Comparison of ENCODE assay signal across 9 cellular contexts in the genomic region with DNA sequence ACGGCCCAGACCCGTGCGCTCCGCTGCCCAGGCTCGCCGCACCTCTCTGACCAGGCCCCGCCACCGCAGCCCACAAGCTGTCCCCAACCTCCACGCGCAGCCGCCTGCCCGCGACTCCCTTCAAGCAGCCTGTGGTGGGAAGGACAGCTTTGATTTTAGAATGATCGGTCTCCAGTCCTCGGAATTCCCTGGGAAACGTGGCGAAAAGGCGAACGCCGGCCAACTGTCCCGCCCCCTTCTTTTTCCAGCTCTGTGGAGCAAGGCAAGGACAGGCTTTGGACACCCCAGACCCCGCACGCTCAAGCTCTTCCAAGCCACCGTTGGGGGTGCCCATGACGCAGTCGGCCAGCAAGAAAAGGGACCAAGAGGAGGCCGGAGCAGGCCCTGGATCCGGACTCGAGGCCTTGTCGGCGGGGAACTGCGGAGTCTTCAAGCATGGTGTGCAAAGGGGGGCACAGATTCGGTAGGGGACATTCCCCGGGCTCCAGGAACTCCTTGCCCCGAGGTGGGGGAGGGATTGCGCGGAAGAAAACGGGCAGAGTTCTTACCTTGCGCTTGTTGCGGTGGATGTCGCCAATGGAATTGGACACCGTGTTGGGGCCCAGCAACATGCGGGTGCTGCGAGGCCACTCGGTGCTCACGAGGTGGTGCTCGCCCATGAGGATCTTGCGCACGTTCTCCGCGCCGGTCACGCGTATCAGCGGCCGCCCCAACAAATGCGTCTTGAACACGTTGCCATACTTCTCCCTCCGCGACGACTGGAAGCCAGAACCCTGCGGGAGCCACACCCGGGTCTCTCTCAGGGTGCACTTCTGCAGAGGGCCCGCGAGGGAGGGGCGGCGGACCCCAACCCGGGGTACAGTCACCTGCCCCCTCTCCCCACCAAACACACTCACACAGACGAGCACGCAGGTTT. TPM values are rescaled to one million over a fixed set of nuclear protein-coding genes. Genes with fewer than 3 reads are reported as not detected.
DNase-seq lines count a peak whose midpoint lies in the region; ATAC-seq and TF ChIP-seq lines count a peak whose summit lies in the region.
"Had no signal": no experiment of that assay in that cellular context is flagged by ENCODE, and none has a peak within 500 bp of the region (broad histone marks: within the 10 kb centered on the region; RNA-seq: fewer than 3 reads in every experiment).

No MANE protein-coding gene starts in this region.

- TF ChIP-seq POLR2A in tibial nerve (IDR thresholded peaks at IDR 0.05): no peak

- H3K4me3 ChIP-seq in ectodermal cell (ENCODE audit: insufficient read depth, low read depth, low read length): peak overlapping the region; percentile 45
- peak overlapping the region; percentile 31 to 56 (median 39) for H3K4me3 ChIP-seq in tibial nerve

- peaks cover 47% of the 10 kb centered on the region for H3K27me3 Mint-ChIP-seq in activated CD8-positive, alpha-beta T cell treated with anti-CD3 and anti-CD28 coated beads, Interleukin-2, amount 10 ng/mL, durations not matched to agents 7 days and 5 days (ENCODE audit: low read depth)
- peaks cover 44% of the 10 kb centered on the region for H3K27me3 Mint-ChIP-seq in activated CD8-positive, alpha-beta T cell treated with anti-CD3 and anti-CD28 coated beads for 36 hours

- peaks cover 22% of the 10 kb centered on the region for H3K4me1 Mint-ChIP-seq in activated CD8-positive, alpha-beta T cell treated with anti-CD3 and anti-CD28 coated beads, Interleukin-2, amount 10 ng/mL, durations not matched to agents 7 days and 5 days (ENCODE audit: low read depth)
- H3K4me1 Mint-ChIP-seq in activated CD8-positive, alpha-beta T cell treated with anti-CD3 and anti-CD28 coated beads for 36 hours (ENCODE audit: low read depth): peaks cover 26% of the 10 kb centered on the region

- H3K27ac Mint-ChIP-seq in activated CD8-positive, alpha-beta T cell treated with anti-CD3 and anti-CD28 coated beads, Interleukin-2, amount 10 ng/mL, durations not matched to agents 7 days and 5 days: no peak overlapping the region
- no peak overlapping the region for H3K27ac Mint-ChIP-seq in activated CD8-positive, alpha-beta T cell treated with anti-CD3 and anti-CD28 coated beads for 36 hours

- POLR2A ChIA-PET in activated CD8-positive, alpha-beta T cell treated with anti-CD3 and anti-CD28 coated beads, Interleukin-2, amount 10 ng/mL, durations not matched to agents 7 days and 5 days (lab: Charles Lee): no interaction called here
- POLR2A ChIA-PET in activated CD8-positive, alpha-beta T cell treated with anti-CD3 and anti-CD28 coated beads for 36 hours (lab: Charles Lee): no interaction called here

- H3K36me3 Mint-ChIP-seq in activated CD8-positive, alpha-beta T cell treated with anti-CD3 and anti-CD28 coated beads, Interleukin-2, amount 10 ng/mL, durations not matched to agents 7 days and 5 days (ENCODE audit: low read depth): peaks cover 7% of the 10 kb centered on the region
- no peaks in the 10 kb centered on the region for H3K36me3 Mint-ChIP-seq in activated CD8-positive, alpha-beta T cell treated with anti-CD3 and anti-CD28 coated beads for 36 hours (ENCODE audit: low read depth)

- no peaks in the 10 kb centered on the region for H3K9me3 Mint-ChIP-seq in activated CD8-positive, alpha-beta T cell treated with anti-CD3 and anti-CD28 coated beads, Interleukin-2, amount 10 ng/mL, durations not matched to agents 7 days and 5 days (ENCODE audit: insufficient read depth)
- H3K9me3 Mint-ChIP-seq in activated CD8-positive, alpha-beta T cell treated with anti-CD3 and anti-CD28 coated beads for 36 hours: no peaks in the 10 kb centered on the region

- H3K4me1 ChIP-seq in ectodermal cell (ENCODE audit: control insufficient read depth, insufficient read depth, low read length) (peaks cover 39% of the 10 kb centered on the region), tibial nerve (peaks cover 0 to 95% (median 51%) of the 10 kb centered on the region in 4 donors)

- TF ChIP-seq EP300 in tibial nerve (IDR thresholded peaks at IDR 0.05): peak in 1 of 2 donors; percentile 13

- ATAC-seq in activated CD8-positive, alpha-beta T cell treated with anti-CD3 and anti-CD28 coated beads, Interleukin-2, amount 10 ng/mL, durations not matched to agents 7 days and 5 days: no peak
- no peak for ATAC-seq in activated CD8-positive, alpha-beta T cell treated with anti-CD3 and anti-CD28 coated beads for 36 hours
- no peak for ATAC-seq in GM19328 (IDR thresholded peaks at IDR 0.05; ENCODE audit: unreplicated experiment)

- peak overlapping the region; percentile 8 for H3K4me3 Mint-ChIP-seq in activated CD8-positive, alpha-beta T cell treated with anti-CD3 and anti-CD28 coated beads, Interleukin-2, amount 10 ng/mL, durations not matched to agents 7 days and 5 days
- H3K4me3 Mint-ChIP-seq in activated CD8-positive, alpha-beta T cell treated with anti-CD3 and anti-CD28 coated beads for 36 hours: no peak overlapping the region

- no peak for TF ChIP-seq CTCF in activated CD8-positive, alpha-beta T cell treated with anti-CD3 and anti-CD28 coated beads for 36 hours (IDR thresholded peaks at IDR 0.05)
- TF ChIP-seq CTCF in tibial nerve (IDR thresholded peaks at IDR 0.05): no peak

- no peak for DNase-seq in activated CD8-positive, alpha-beta T cell treated with anti-CD3 and anti-CD28 coated beads, Interleukin-2, amount 10 ng/mL, durations not matched to agents 7 days and 5 days
- DNase-seq in activated CD8-positive, alpha-beta T cell treated with anti-CD3 and anti-CD28 coated beads for 36 hours: no peak
- DNase-seq in mucosa of gallbladder (ENCODE audit: low spot score): peak; percentile 9
- DNase-seq in tibial nerve (ENCODE audit: low spot score in 2 of 2): peak; percentile 13 to 28
- DNase-seq in SIG-M5 (lab: John Stamatoyannopoulos, UW): no peak
- DNase-seq in DMS153 (lab: John Stamatoyannopoulos, UW): no peak
- DNase-seq: occipital lobe had no signal

- CTCF ChIA-PET in activated CD8-positive, alpha-beta T cell treated with anti-CD3 and anti-CD28 coated beads, Interleukin-2, amount 10 ng/mL, durations not matched to agents 7 days and 5 days (lab: Charles Lee): no interaction called here
- CTCF ChIA-PET in activated CD8-positive, alpha-beta T cell treated with anti-CD3 and anti-CD28 coated beads for 36 hours (lab: Charles Lee): no interaction called here

- no peaks in the 10 kb centered on the region for H3K36me3 ChIP-seq in ectodermal cell (ENCODE audit: control insufficient read depth, insufficient read depth, low read length)
- no peaks in the 10 kb centered on the region for H3K36me3 ChIP-seq in tibial nerve

- H3K9me3 ChIP-seq in ectodermal cell (ENCODE audit: control insufficient read depth, low read length) (no peaks in the 10 kb centered on the region), tibial nerve (no peaks in the 10 kb centered on the region)

- intact Hi-C loops in activated CD8-positive, alpha-beta T cell treated with anti-CD3 and anti-CD28 coated beads for 36 hours (cut with micrococcal nuclease): no loop called here

- 1% methylated on average over 65 to 70 of the region's 70 CpGs for WGBS in ectodermal cell, 2 experiments
- WGBS in tibial nerve, 2 donors: 32 to 34% methylated on average over 45 of the region's 70 CpGs

- peaks cover 94% of the 10 kb centered on the region for H3K27me3 ChIP-seq in ectodermal cell (ENCODE audit: control insufficient read depth, insufficient read depth, low read length, poor library complexity, severe bottlenecking)
- peaks cover 2 to 54% of the 10 kb centered on the region in 2 donors for H3K27me3 ChIP-seq in tibial nerve

- H3K27ac ChIP-seq in ectodermal cell (ENCODE audit: insufficient read depth, low read depth, low read length, poor library complexity, severe bottlenecking) (no peak overlapping the region), tibial nerve (peak overlapping the region in 3 of 4 donors; percentile 32 to 80 (median 57))

RNA-seq across cellular contexts. Expression of gene CYP26B1, which starts 4.0 kb away (rescaled TPM):
- not detected for total RNA-seq in activated CD8-positive, alpha-beta T cell treated with anti-CD3 and anti-CD28 coated beads, Interleukin-2, amount 10 ng/mL, durations not matched to agents 7 days and 5 days
- total RNA-seq in activated CD8-positive, alpha-beta T cell treated with anti-CD3 and anti-CD28 coated beads for 36 hours: not detected
- 2.0 TPM for polyA plus RNA-seq in ectodermal cell (2013, experiment 1 of 4)
- polyA plus RNA-seq in ectodermal cell (2013, experiment 2 of 4): 1.3 TPM
- 2.3 TPM for polyA plus RNA-seq in ectodermal cell (2013, experiment 3 of 4)
- 1.7 TPM for polyA plus RNA-seq in ectodermal cell (2013, experiment 4 of 4)
- total RNA-seq in mucosa of gallbladder (2.2 TPM), tibial nerve (10 to 100 TPM; 14.4 to 37.7 (median 34.2) TPM)

Comparison
In these comparisons a context has a peak if more than half of its experiments do, and no peak if none do; other contexts are left out.
1. DNase-seq: peak in mucosa of gallbladder (single experiment) and tibial nerve (2 of 2); none in activated CD8-positive, alpha-beta T cell treated with anti-CD3 and anti-CD28 coated beads, Interleukin-2, amount 10 ng/mL, durations not matched to agents 7 days and 5 days (single experiment), activated CD8-positive, alpha-beta T cell treated with anti-CD3 and anti-CD28 coated beads for 36 hours (single experiment), SIG-M5 (single experiment) and DMS153 (single experiment).